In genomic region chr13:53622431-53622830, GRCh38 we compare ENCODE assay signal across 14 cellular contexts.
"Had no signal": no experiment of that assay in that cellular context is flagged by ENCODE, and none has a peak within 500 bp of the region (broad histone marks: within the 10 kb centered on the region; RNA-seq: fewer than 3 reads in every experiment).

No MANE protein-coding gene starts in this region.

- DNase-seq: esophagus squamous epithelium; foreskin fibroblast; glutamatergic neuron; immature natural killer cell; kidney; left cardiac atrium; left ventricle myocardium inferior; lower lobe of right lung; occipital lobe; pancreas; right cardiac atrium; small intestine; stimulated activated CD4-positive, alpha-beta T cell treated with anti-CD3 and anti-CD28 coated beads, Interleukin-4, amount 100 ng/mL, for 1 hour; transverse colon had no signal
